ENCODE assay signal across 11 cellular contexts in genomic region chr1:53585116-53585515, GRCh38.
DNase-seq lines count a peak whose midpoint lies in the region; ATAC-seq and TF ChIP-seq lines count a peak whose summit lies in the region.
"Had no signal": no experiment of that assay in that cellular context is flagged by ENCODE, and none has a peak within 500 bp of the region (broad histone marks: within the 10 kb centered on the region; RNA-seq: fewer than 3 reads in every experiment).

No MANE protein-coding gene starts in this region.

- H3K4me3 Mint-ChIP-seq in CD4-positive, alpha-beta T cell = no peak overlapping the region
- H3K4me3 Mint-ChIP-seq in naive thymus-derived CD4-positive, alpha-beta T cell = peak overlapping the region in 1 of 10 donors; percentile 8
- no peak overlapping the region for H3K4me3 Mint-ChIP-seq in endothelial cell (ENCODE audit: unreplicated experiment)
- H3K4me3 Mint-ChIP-seq: naive B cell had no signal

- no peaks in the 10 kb centered on the region for H3K27me3 ChIP-seq in CD4-positive, alpha-beta T cell (ENCODE audit: control insufficient read depth, insufficient read depth, low read length)
- H3K27me3 ChIP-seq in Loucy (ENCODE audit: insufficient read depth, low read length, poor library complexity, severe bottlenecking) = no peaks in the 10 kb centered on the region
- no peaks in the 10 kb centered on the region for H3K27me3 ChIP-seq in naive thymus-derived CD4-positive, alpha-beta T cell (ENCODE audit: control insufficient read depth in 2 of 2, insufficient read depth in 2 of 2, low read length in 2 of 2)

- H3K27ac Mint-ChIP-seq in CD4-positive, alpha-beta T cell = peak overlapping the region; percentile 61
- H3K27ac Mint-ChIP-seq in naive thymus-derived CD4-positive, alpha-beta T cell = peak overlapping the region in 5 of 9 donors; percentile 23 to 64 (median 45)
- H3K27ac Mint-ChIP-seq in endothelial cell (ENCODE audit: unreplicated experiment) = no peak overlapping the region
- H3K27ac Mint-ChIP-seq: naive B cell had no signal

- POLR2A ChIA-PET in CD4-positive, alpha-beta T cell (lab: Charles Lee) = no interaction called here
- POLR2A ChIA-PET in naive thymus-derived CD4-positive, alpha-beta T cell (lab: Charles Lee) = no interaction called here

- H3K9me3 Mint-ChIP-seq in CD4-positive, alpha-beta T cell = no peaks in the 10 kb centered on the region
- H3K9me3 Mint-ChIP-seq in naive thymus-derived CD4-positive, alpha-beta T cell = no peaks in the 10 kb centered on the region
- H3K9me3 Mint-ChIP-seq in endothelial cell (ENCODE audit: unreplicated experiment) = no peaks in the 10 kb centered on the region
- H3K9me3 Mint-ChIP-seq: naive B cell had no signal

- peak; percentile 87 for ATAC-seq in CD4-positive, alpha-beta T cell (ENCODE audit: poor library complexity)
- ATAC-seq in naive thymus-derived CD4-positive, alpha-beta T cell = peak; percentile 63

- H3K36me3 ChIP-seq in Loucy (ENCODE audit: insufficient read depth, low read length) = no peaks in the 10 kb centered on the region
- H3K36me3 ChIP-seq in naive thymus-derived CD4-positive, alpha-beta T cell (ENCODE audit: control insufficient read depth in 2 of 3, insufficient read depth in 3 of 3, low read length in 3 of 3) = no peaks in the 10 kb centered on the region

- no peak overlapping the region for H2AFZ ChIP-seq in Loucy (ENCODE audit: low read length)

- intact Hi-C loops in CD4-positive, alpha-beta T cell (cut with DNase I, micrococcal nuclease) = no loop called here
- intact Hi-C loops in naive thymus-derived CD4-positive, alpha-beta T cell (cut with micrococcal nuclease) = no loop called here

- peaks cover 15% of the 10 kb centered on the region for H3K4me1 Mint-ChIP-seq in CD4-positive, alpha-beta T cell (ENCODE audit: low read depth)
- peaks cover 5 to 17% (median 11%) of the 10 kb centered on the region in 7 donors for H3K4me1 Mint-ChIP-seq in naive thymus-derived CD4-positive, alpha-beta T cell
- H3K4me1 Mint-ChIP-seq in endothelial cell (ENCODE audit: unreplicated experiment) = peaks cover 3% of the 10 kb centered on the region
- H3K4me1 Mint-ChIP-seq: naive B cell had no signal

- CTCF ChIA-PET in CD4-positive, alpha-beta T cell (lab: Charles Lee) = no interaction called here
- CTCF ChIA-PET in naive thymus-derived CD4-positive, alpha-beta T cell (lab: Charles Lee) = no interaction called here

- H3K9me3 ChIP-seq in CD4-positive, alpha-beta T cell (ENCODE audit: control insufficient read depth, low read length) = no peaks in the 10 kb centered on the region
- H3K9me3 ChIP-seq in Loucy (ENCODE audit: insufficient read depth, low read depth, low read length) = no peaks in the 10 kb centered on the region
- H3K9me3 ChIP-seq in naive thymus-derived CD4-positive, alpha-beta T cell (ENCODE audit: control insufficient read depth in 2 of 3, low read length in 3 of 3) = no peaks in the 10 kb centered on the region
- H3K9me3 ChIP-seq: Caco-2 had no signal

- H3K9ac ChIP-seq in Loucy (ENCODE audit: low read depth, low read length, poor library complexity, severe bottlenecking) = peak overlapping the region; percentile 58

- peaks cover 66% of the 10 kb centered on the region for H3K4me1 ChIP-seq in Loucy (ENCODE audit: insufficient read depth, low read length, poor library complexity, severe bottlenecking)
- peaks cover 5 to 43% of the 10 kb centered on the region in 2 donors for H3K4me1 ChIP-seq in naive thymus-derived CD4-positive, alpha-beta T cell (ENCODE audit: control insufficient read depth in 2 of 2, insufficient read depth in 2 of 2, low read length in 2 of 2)
- H3K4me1 ChIP-seq: Caco-2 had no signal

- H3K4me3 ChIP-seq in Loucy (ENCODE audit: low read length, poor library complexity, severe bottlenecking) = peak overlapping the region; percentile 34
- no peak overlapping the region for H3K4me3 ChIP-seq in naive thymus-derived CD4-positive, alpha-beta T cell (ENCODE audit: low read length)

- H3K4me2 ChIP-seq in Loucy (ENCODE audit: low read depth, low read length, poor library complexity, severe bottlenecking) = peak overlapping the region; percentile 62

- TF ChIP-seq CTCF in CD4-positive, alpha-beta T cell (IDR thresholded peaks at IDR 0.05) = no peak
- TF ChIP-seq CTCF in Loucy (conservative IDR thresholded peaks at IDR 0.05; ENCODE audit: low read length) (no peak), endothelial cell (IDR thresholded peaks at IDR 0.05; ENCODE audit: unreplicated experiment) (no peak)

- no peaks in the 10 kb centered on the region for H3K9me2 ChIP-seq in Loucy (replicated peaks; ENCODE audit: low read depth, low read length)

- no peaks in the 10 kb centered on the region for H3K79me2 ChIP-seq in Loucy (ENCODE audit: insufficient read depth, low read length)

- peak in 4 of 10 experiments; percentile 15 to 44 (median 29) for DNase-seq in CD4-positive, alpha-beta T cell
- peak; percentile 37 for DNase-seq in activated gamma-delta T cell treated with anti-CD3 and anti-CD28 coated beads, Interleukin-2, amount 50 U/mL, for 16 hours (ENCODE audit: low read depth)
- DNase-seq in naive thymus-derived CD4-positive, alpha-beta T cell = peak in 8 of 9 donors; percentile 8 to 34 (median 30)
- DNase-seq in dedifferentiated amniotic fluid mesenchymal stem cell (ENCODE audit: extremely low spot score) (no peak), NCI-H524 treated with DMSO at 0.1 percent for 48 hours (lab: John Stamatoyannopoulos, UW) (no peak), endothelial cell (ENCODE audit: low spot score) (no peak)
- DNase-seq in activated CD4-positive, CD25-positive, alpha-beta regulatory T cell (lab: John Stamatoyannopoulos, UW) = no peak
- DNase-seq: naive B cell, NCI-H2107 had no signal

- H3K27me3 Mint-ChIP-seq in CD4-positive, alpha-beta T cell = no peaks in the 10 kb centered on the region
- peaks cover 0 to 14% (median 0%) of the 10 kb centered on the region in 5 donors for H3K27me3 Mint-ChIP-seq in naive thymus-derived CD4-positive, alpha-beta T cell
- H3K27me3 Mint-ChIP-seq in endothelial cell (ENCODE audit: unreplicated experiment) = peaks cover 4% of the 10 kb centered on the region

- H3K27ac ChIP-seq in CD4-positive, alpha-beta T cell (ENCODE audit: low read depth, low read length) = no peak overlapping the region
- no peak overlapping the region for H3K27ac ChIP-seq in naive thymus-derived CD4-positive, alpha-beta T cell (ENCODE audit: low read depth, low read length)

- H4K20me1 ChIP-seq in Loucy (ENCODE audit: insufficient read depth, low read length, poor library complexity, severe bottlenecking) = no peaks in the 10 kb centered on the region

- no peaks in the 10 kb centered on the region for H3K36me3 Mint-ChIP-seq in CD4-positive, alpha-beta T cell (ENCODE audit: low read depth)
- H3K36me3 Mint-ChIP-seq in naive thymus-derived CD4-positive, alpha-beta T cell = no peaks in the 10 kb centered on the region
- no peaks in the 10 kb centered on the region for H3K36me3 Mint-ChIP-seq in endothelial cell (ENCODE audit: low read depth, unreplicated experiment)
- H3K36me3 Mint-ChIP-seq: naive B cell had no signal

- H3F3A ChIP-seq in Loucy (ENCODE audit: low read depth) = no peaks in the 10 kb centered on the region

Comparison
In these comparisons a context has a peak if more than half of its experiments do, and no peak if none do; other contexts are left out.
1. DNase-seq: peak in activated gamma-delta T cell treated with anti-CD3 and anti-CD28 coated beads, Interleukin-2, amount 50 U/mL, for 16 hours (single experiment) and naive thymus-derived CD4-positive, alpha-beta T cell (8 of 9); none in dedifferentiated amniotic fluid mesenchymal stem cell (single experiment), NCI-H524 treated with DMSO at 0.1 percent for 48 hours (single experiment), activated CD4-positive, CD25-positive, alpha-beta regulatory T cell (0 of 4) and endothelial cell (single experiment).